Comparison of ENCODE assay signal across 1 cellular context in the genomic region with DNA sequence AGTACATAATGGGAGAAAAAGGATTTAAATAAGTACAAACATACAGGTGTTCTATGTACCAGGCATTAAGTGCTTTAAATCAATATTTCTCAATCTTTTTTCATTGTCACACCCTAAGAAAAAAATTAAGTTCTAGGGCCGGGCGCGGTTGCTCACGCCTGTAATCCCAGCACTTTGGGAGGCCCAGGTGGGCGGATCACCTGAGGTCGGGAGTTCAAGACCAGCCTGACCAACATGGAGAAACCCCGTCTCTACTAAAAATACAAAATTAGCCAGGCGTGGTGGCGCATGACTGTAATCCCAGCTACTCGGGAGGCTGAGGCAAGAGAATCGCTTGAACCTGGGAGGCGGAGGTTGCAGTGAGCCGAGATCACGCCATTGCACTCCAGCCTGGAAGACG.
TF ChIP-seq lines count a peak whose summit lies in the region.

No MANE protein-coding gene starts in this region.

TF ChIP-seq in GM12878, 131 proteins besides CTCF, POLR2A, EP300 and RAD21:
- TF ChIP-seq MLLT1 (IDR thresholded peaks at IDR 0.05) (peak; percentile 64), NR2F1 (conservative IDR thresholded peaks at IDR 0.05) (0 out of 2 replicates have a peak, but pooled peaks have one; percentile 37)
